Comparison of ENCODE assay signal across 7 cellular contexts in genomic region chr16:74107795-74108610, GRCh38.
DNase-seq lines count a peak whose midpoint lies in the region; FAIRE-seq and TF ChIP-seq lines count a peak whose summit lies in the region.

No MANE protein-coding gene starts in this region.

- H4K20me1 ChIP-seq in SU-DHL-6 (ENCODE audit: low read depth, low read length) (no peaks in the 10 kb centered on the region), H1 (replicated peaks in 1 of 2; ENCODE audit: control insufficient read depth in 1 of 2, insufficient read depth in 2 of 2, low read length in 2 of 2) (no peaks in the 10 kb centered on the region), neural progenitor cell (ENCODE audit: low read depth) (no peaks in the 10 kb centered on the region)

- H3K4me3 Mint-ChIP-seq in neural progenitor cell: no peak overlapping the region

- H3K23ac ChIP-seq in H1 (ENCODE audit: insufficient read length): no peak overlapping the region

- FAIRE-seq in GM19239 (lab: Jason Lieb, UNC) (peak; percentile 84), H1 (lab: Jason Lieb, UNC) (peak; percentile 97)

- WGBS in H1 (ENCODE audit: extremely low coverage in 1 of 2, insufficient coverage in 1 of 2, insufficient read length in 1 of 2, insufficient replicate concordance in 2 of 2, low coverage in 1 of 2, low lambda C conversion rate in 2 of 2, missing lambda C conversion rate in 1 of 2), 2 experiments: 55% methylated on average over 18 of the region's 18 CpGs; no CpG with 5 or more reads in 1 of the 2 experiments

- H2AK5ac ChIP-seq in H1 (ENCODE audit: low read depth, low read length): no peak overlapping the region

- POLR2A ChIA-PET in H1 (lab: Charles Lee; ENCODE audit: partially characterized antibody): no interaction called here

- H4K8ac ChIP-seq in H1 (ENCODE audit: extremely low read depth, insufficient read depth, low read length): no peak overlapping the region

- no peaks in the 10 kb centered on the region for H3K9me3 ChIP-seq in SU-DHL-6 (ENCODE audit: insufficient read depth, low read length)
- no peaks in the 10 kb centered on the region for H3K9me3 ChIP-seq in H1 (ENCODE audit: insufficient read depth in 2 of 2, low read depth in 1 of 2, low read length in 1 of 2)
- no peaks in the 10 kb centered on the region for H3K9me3 ChIP-seq in neural progenitor cell (ENCODE audit: low read depth)

- H3K56ac ChIP-seq in H1 (replicated peaks; ENCODE audit: insufficient read length, low read depth, low read length): no peak overlapping the region

- H3K4ac ChIP-seq in H1 (replicated peaks; ENCODE audit: insufficient read length, low read depth, low read length): no peak overlapping the region

- H3K36me3 ChIP-seq in SU-DHL-6 (ENCODE audit: low read length) (no peaks in the 10 kb centered on the region), H1 (ENCODE audit: control insufficient read depth in 2 of 4, insufficient read depth in 4 of 4, low read length in 3 of 4) (no peaks in the 10 kb centered on the region), neural progenitor cell (no peaks in the 10 kb centered on the region)

- CTCF ChIA-PET in H1 (lab: Charles Lee; ENCODE audit: partially characterized antibody): interaction anchor here (0.6 to 3.9 kb wide), 31 partner anchors 10 to 327 kb away, joined by 3 to 27 read pairs (median 3); no protein-coding TSS in a partner anchor

- TF ChIP-seq CTCF in SU-DHL-6 (IDR thresholded peaks at IDR 0.05; ENCODE audit: insufficient read depth, low read length, poor library complexity, severe bottlenecking) (peak; percentile 33), H1 (IDR thresholded peaks at IDR 0.05; ENCODE audit: control extremely low read depth in 1 of 3, insufficient read depth in 1 of 3, low read depth in 1 of 3, low read length in 3 of 3) (peak; percentile 78 to 98 (median 90)), neural progenitor cell (IDR thresholded peaks at IDR 0.05) (peak; percentile 87)

- peak; percentile 86 to 88 for TF ChIP-seq RAD21 in H1 (IDR thresholded peaks at IDR 0.05 in 1 of 2, conservative IDR thresholded peaks at IDR 0.05 in 1 of 2; ENCODE audit: low read depth in 2 of 2, low read length in 2 of 2)

- H3K4me3 ChIP-seq in SU-DHL-6 (ENCODE audit: insufficient read depth, low read length, poor library complexity, severe bottlenecking): no peak overlapping the region
- no peak overlapping the region for H3K4me3 ChIP-seq in H1 (ENCODE audit: extremely low read depth in 1 of 4, insufficient read depth in 2 of 4, low read depth in 3 of 4, low read length in 4 of 4)
- H3K4me3 ChIP-seq in neural progenitor cell: no peak overlapping the region

- no peak overlapping the region for H3K4me2 ChIP-seq in SU-DHL-6 (ENCODE audit: low read depth, low read length, poor library complexity, severe bottlenecking)
- H3K4me2 ChIP-seq in H1 (ENCODE audit: insufficient read depth in 1 of 2, low read depth in 2 of 2, low read length in 2 of 2): 0 out of 4 replicates have a peak overlapping the region, but pooled peaks of 1 of the 2 experiments have one; percentile 10
- H3K4me2 ChIP-seq in neural progenitor cell: no peak overlapping the region

- no peaks in the 10 kb centered on the region for H3K9me3 Mint-ChIP-seq in neural progenitor cell

- H3K9ac ChIP-seq in SU-DHL-6 (ENCODE audit: low read length): no peak overlapping the region
- no peak overlapping the region for H3K9ac ChIP-seq in H1 (replicated peaks in 1 of 4; ENCODE audit: extremely low read depth in 1 of 4, low read depth in 3 of 4, low read length in 3 of 4)
- H3K9ac ChIP-seq in neural progenitor cell: no peak overlapping the region

- H3K14ac ChIP-seq in H1 (ENCODE audit: insufficient read length): no peak overlapping the region

- no peaks in the 10 kb centered on the region for H3K36me3 Mint-ChIP-seq in neural progenitor cell

- TF ChIP-seq POLR2A in H1 (IDR thresholded peaks at IDR 0.05; ENCODE audit: control extremely low read depth in 1 of 2, low read depth in 2 of 2, low read length in 2 of 2): no peak

- no peak overlapping the region for H4K5ac ChIP-seq in H1 (ENCODE audit: insufficient read length, low read depth, low read length)

- no peak for TF ChIP-seq EP300 in H1 (IDR thresholded peaks at IDR 0.05; ENCODE audit: borderline replicate concordance in 1 of 2, low read depth in 2 of 2, low read length in 2 of 2)

- H3K27ac ChIP-seq in SU-DHL-6 (ENCODE audit: low read depth, low read length) (no peak overlapping the region), H1 (ENCODE audit: low read depth, low read length) (no peak overlapping the region), neural progenitor cell (no peak overlapping the region)

- no peaks in the 10 kb centered on the region for H3K23me2 ChIP-seq in H1 (ENCODE audit: low read depth, low read length)

- H3F3A ChIP-seq in SU-DHL-6 (ENCODE audit: insufficient read depth) (no peaks in the 10 kb centered on the region), neural progenitor cell (ENCODE audit: low read depth) (peaks cover 28% of the 10 kb centered on the region)

- peak overlapping the region; percentile 2 for H4K91ac ChIP-seq in H1 (replicated peaks; ENCODE audit: insufficient read length, low read length)

- no peak overlapping the region for H3K18ac ChIP-seq in H1 (ENCODE audit: extremely low read depth, low read length)

- no peak overlapping the region for H3K27ac Mint-ChIP-seq in neural progenitor cell

- H3K9me2 ChIP-seq in SU-DHL-6 (replicated peaks; ENCODE audit: insufficient read depth, low read length): no peaks in the 10 kb centered on the region

- H3K27me3 Mint-ChIP-seq in neural progenitor cell (ENCODE audit: insufficient read depth, low read depth): peaks cover 8% of the 10 kb centered on the region

- DNase-seq in DMS53 treated with DMSO at 0.1 percent for 48 hours (lab: John Stamatoyannopoulos, UW; ENCODE audit: unreplicated experiment): peak; percentile 38
- DNase-seq in GM19239 (ENCODE audit: insufficient read length, low spot score): peak; percentile 5
- peak; percentile 8 for DNase-seq in HS-27A (ENCODE audit: low read depth)
- DNase-seq in H1 (ENCODE audit: low read depth in 1 of 2, low spot score in 2 of 2): peak; percentile 69 to 85
- DNase-seq in neural progenitor cell (ENCODE audit: low spot score): peak; percentile 71
- DNase-seq in NCI-H2196 treated with DMSO at 0.1 percent for 48 hours (lab: John Stamatoyannopoulos, UW; ENCODE audit: unreplicated experiment): no peak

- no peaks in the 10 kb centered on the region for H3K79me1 ChIP-seq in H1 (ENCODE audit: low read depth, low read length)

- H2BK20ac ChIP-seq in H1 (ENCODE audit: low read length): no peak overlapping the region

- H2AFZ ChIP-seq in SU-DHL-6 (ENCODE audit: low read depth, low read length, severe bottlenecking) (no peak overlapping the region), H1 (ENCODE audit: low read length) (peak overlapping the region; percentile 99), neural progenitor cell (replicated peaks) (no peak overlapping the region)

- H2BK12ac ChIP-seq in H1 (ENCODE audit: low read depth, low read length): no peak overlapping the region

- H2BK15ac ChIP-seq in H1 (ENCODE audit: low read length): no peak overlapping the region

- no peak overlapping the region for H2BK5ac ChIP-seq in H1 (ENCODE audit: low read depth, low read length)

- no peaks in the 10 kb centered on the region for H3K27me3 ChIP-seq in SU-DHL-6 (ENCODE audit: low read length)
- no peaks in the 10 kb centered on the region for H3K27me3 ChIP-seq in H1 (replicated peaks in 1 of 4; ENCODE audit: control insufficient read depth in 3 of 4, extremely low read depth in 1 of 4, insufficient read depth in 3 of 4, low read length in 3 of 4)
- no peaks in the 10 kb centered on the region for H3K27me3 ChIP-seq in neural progenitor cell

- H3K4me1 Mint-ChIP-seq in neural progenitor cell: no peaks in the 10 kb centered on the region

- no peaks in the 10 kb centered on the region for H3K79me2 ChIP-seq in SU-DHL-6 (ENCODE audit: insufficient read depth, low read length)
- H3K79me2 ChIP-seq in H1 (ENCODE audit: control insufficient read depth in 1 of 2, insufficient read depth in 2 of 2, low read length in 2 of 2): no peaks in the 10 kb centered on the region
- no peaks in the 10 kb centered on the region for H3K79me2 ChIP-seq in neural progenitor cell (ENCODE audit: low read depth)

- H2BK120ac ChIP-seq in H1 (replicated peaks; ENCODE audit: low read depth, low read length): no peak overlapping the region

- peaks cover 0 to 5% (median 0%) of the 10 kb centered on the region in 4 experiments; a peak in 3 of 7 replicates for H3K4me1 ChIP-seq in H1 (replicated peaks in 1 of 4; ENCODE audit: control insufficient read depth in 3 of 4, insufficient read depth in 4 of 4, low read length in 3 of 4)
- H3K4me1 ChIP-seq in neural progenitor cell: no peaks in the 10 kb centered on the region

TF ChIP-seq in H1, 55 proteins besides CTCF, POLR2A, EP300 and RAD21 (continues in another document):
- TF ChIP-seq CREB1 (IDR thresholded peaks at IDR 0.05) (0 out of 2 replicates have a peak, but pooled peaks have one; percentile 19), JUND (IDR thresholded peaks at IDR 0.05; ENCODE audit: low read length) (0 out of 2 replicates have a peak, but pooled peaks have one; percentile 32), JUN (IDR thresholded peaks at IDR 0.05; ENCODE audit: low read depth, low read length) (no peak), USF2 (IDR thresholded peaks at IDR 0.05; ENCODE audit: low read length) (no peak)

Comparison
In these comparisons a context has a peak if more than half of its experiments do, and no peak if none do; other contexts are left out.
1. CTCF ChIP-seq: peak in every context shown above with its lines; median percentile 90 in H1; 87 in neural progenitor cell; 33 in SU-DHL-6.